In genomic region chrX:69125094-69125493, GRCh38 we compare ENCODE assay signal across 22 cellular contexts.
"Had no signal": no experiment of that assay in that cellular context is flagged by ENCODE, and none has a peak within 500 bp of the region (broad histone marks: within the 10 kb centered on the region; RNA-seq: fewer than 3 reads in every experiment).

No MANE protein-coding gene starts in this region.

- H3K36me3 ChIP-seq: esophagus squamous epithelium, gastrocnemius medialis, heart right ventricle, left lung, lower lobe of right lung had no signal

- DNase-seq: cortex of kidney; effector CD8-positive, alpha-beta T cell; effector memory CD8-positive, alpha-beta T cell; endodermal cell; erythroblast; esophagus squamous epithelium; foreskin fibroblast; foreskin melanocyte; gastrocnemius medialis; glutamatergic neuron; head of caudate nucleus; heart right ventricle; hippocampal formation; left cardiac atrium; left lung; left ventricle myocardium superior; lower lobe of right lung; mesendoderm; midbrain; naive thymus-derived CD4-positive, alpha-beta T cell had no signal

- ATAC-seq: effector memory CD8-positive, alpha-beta T cell; esophagus mucosa; gastrocnemius medialis; heart right ventricle; left cardiac atrium; left lung; left ventricle myocardium superior; lower lobe of right lung; naive thymus-derived CD4-positive, alpha-beta T cell had no signal

- H3K9me3 ChIP-seq: esophagus squamous epithelium, gastrocnemius medialis, heart right ventricle, left lung, lower lobe of right lung had no signal

- H3K4me3 ChIP-seq: esophagus squamous epithelium, gastrocnemius medialis, heart right ventricle, left lung, lower lobe of right lung had no signal

- H3K4me1 ChIP-seq: gastrocnemius medialis, left lung, lower lobe of right lung had no signal

- H3K27ac ChIP-seq: epithelial cell of prostate, esophagus squamous epithelium, gastrocnemius medialis, heart right ventricle, left lung, lower lobe of right lung had no signal
